In genomic region chr1:220788900-220789299, GRCh38 we compare ENCODE assay signal across 12 cellular contexts. TPM values are rescaled to one million over a fixed set of nuclear protein-coding genes. Genes with fewer than 3 reads are reported as not detected.
"Had no signal": no experiment of that assay in that cellular context is flagged by ENCODE, and none has a peak within 500 bp of the region (broad histone marks: within the 10 kb centered on the region; RNA-seq: fewer than 3 reads in every experiment).

No MANE protein-coding gene starts in this region.

- H3K27ac Mint-ChIP-seq: activated CD8-positive, alpha-beta T cell treated with anti-CD3 and anti-CD28 coated beads for 36 hours; activated naive CD8-positive, alpha-beta T cell treated with anti-CD3 and anti-CD28 coated beads, Interleukin-2, amount 50 U/mL, for 24 hours; activated T-helper 1 cell treated with anti-CD3 and anti-CD28 coated beads, Interleukin-12 subunit alpha, Interleukin-12 subunit beta, Interleukin-2, Interleukin-4 antibody, amounts not matched to agents 30 ng/mL and 10 ng/mL and 1 ng/mL, durations not matched to agents 14 hours and 24 hours and 36 hours; stimulated activated effector memory CD8-positive, alpha-beta T cell treated with anti-CD3 and anti-CD28 coated beads, Interleukin-12 subunit alpha, Interleukin-12 subunit beta, amount 100 ng/mL, for 72 hours; T-helper 2 cell treated with Interferon-gamma antibody and Interleukin-4, amounts not matched to agents 5 μg/mL and 100 μg/mL, for 36 hours had no signal

- H3K36me3 Mint-ChIP-seq: stimulated activated effector memory CD8-positive, alpha-beta T cell treated with anti-CD3 and anti-CD28 coated beads, Interleukin-12 subunit alpha, Interleukin-12 subunit beta, amount 100 ng/mL, for 72 hours had no signal

- ATAC-seq: activated CD8-positive, alpha-beta T cell treated with anti-CD3 and anti-CD28 coated beads for 36 hours; activated naive CD8-positive, alpha-beta T cell treated with anti-CD3 and anti-CD28 coated beads, Interleukin-2, amount 50 U/mL, for 24 hours; left ventricle myocardium superior; stimulated activated effector memory CD8-positive, alpha-beta T cell treated with anti-CD3 and anti-CD28 coated beads, Interleukin-12 subunit alpha, Interleukin-12 subunit beta, amount 100 ng/mL, for 72 hours had no signal

- H3K4me3 Mint-ChIP-seq: activated CD8-positive, alpha-beta T cell treated with anti-CD3 and anti-CD28 coated beads for 36 hours; activated naive CD8-positive, alpha-beta T cell treated with anti-CD3 and anti-CD28 coated beads, Interleukin-2, amount 50 U/mL, for 24 hours; activated T-helper 1 cell treated with anti-CD3 and anti-CD28 coated beads, Interleukin-12 subunit alpha, Interleukin-12 subunit beta, Interleukin-2, Interleukin-4 antibody, amounts not matched to agents 30 ng/mL and 10 ng/mL and 1 ng/mL, durations not matched to agents 14 hours and 24 hours and 36 hours; mesothelial cell of epicardium; stimulated activated effector memory CD8-positive, alpha-beta T cell treated with anti-CD3 and anti-CD28 coated beads, Interleukin-12 subunit alpha, Interleukin-12 subunit beta, amount 100 ng/mL, for 72 hours; T-helper 2 cell treated with Interferon-gamma antibody and Interleukin-4, amounts not matched to agents 5 μg/mL and 100 μg/mL, for 36 hours had no signal

- DNase-seq: activated CD8-positive, alpha-beta memory T cell treated with anti-CD3 and anti-CD28 coated beads, Interleukin-2, amount 50 U/mL, for 48 hours; activated CD8-positive, alpha-beta T cell treated with anti-CD3 and anti-CD28 coated beads for 36 hours; activated naive CD4-positive, alpha-beta T cell; activated naive CD8-positive, alpha-beta T cell treated with anti-CD3 and anti-CD28 coated beads, Interleukin-2, amount 50 U/mL, for 24 hours; effector CD4-positive, alpha-beta T cell; heart right ventricle; left ventricle myocardium superior; SW 1271 had no signal

- H3K4me1 Mint-ChIP-seq: stimulated activated effector memory CD8-positive, alpha-beta T cell treated with anti-CD3 and anti-CD28 coated beads, Interleukin-12 subunit alpha, Interleukin-12 subunit beta, amount 100 ng/mL, for 72 hours had no signal

- H3K9me3 Mint-ChIP-seq: activated CD8-positive, alpha-beta T cell treated with anti-CD3 and anti-CD28 coated beads for 36 hours; activated T-helper 1 cell treated with anti-CD3 and anti-CD28 coated beads, Interleukin-12 subunit alpha, Interleukin-12 subunit beta, Interleukin-2, Interleukin-4 antibody, amounts not matched to agents 30 ng/mL and 10 ng/mL and 1 ng/mL, durations not matched to agents 14 hours and 24 hours and 36 hours; mesothelial cell of epicardium; stimulated activated effector memory CD8-positive, alpha-beta T cell treated with anti-CD3 and anti-CD28 coated beads, Interleukin-12 subunit alpha, Interleukin-12 subunit beta, amount 100 ng/mL, for 72 hours; T-helper 2 cell treated with Interferon-gamma antibody and Interleukin-4, amounts not matched to agents 5 μg/mL and 100 μg/mL, for 36 hours had no signal

RNA-seq across cellular contexts. Expression of gene MTARC1, which starts 2.2 kb away (rescaled TPM):
- total RNA-seq: activated CD8-positive, alpha-beta T cell treated with anti-CD3 and anti-CD28 coated beads for 36 hours; activated T-helper 1 cell treated with anti-CD3 and anti-CD28 coated beads, Interleukin-12 subunit alpha, Interleukin-12 subunit beta, Interleukin-2, Interleukin-4 antibody, amounts not matched to agents 30 ng/mL and 10 ng/mL and 1 ng/mL, durations not matched to agents 14 hours and 24 hours and 36 hours had no signal

RNA-seq across cellular contexts. Expression of gene MTARC2, which starts 40.8 kb away (rescaled TPM):
- total RNA-seq: activated CD8-positive, alpha-beta T cell treated with anti-CD3 and anti-CD28 coated beads for 36 hours; activated T-helper 1 cell treated with anti-CD3 and anti-CD28 coated beads, Interleukin-12 subunit alpha, Interleukin-12 subunit beta, Interleukin-2, Interleukin-4 antibody, amounts not matched to agents 30 ng/mL and 10 ng/mL and 1 ng/mL, durations not matched to agents 14 hours and 24 hours and 36 hours had no signal
